9 cellular contexts compared by ENCODE assay signal in the genomic region with DNA sequence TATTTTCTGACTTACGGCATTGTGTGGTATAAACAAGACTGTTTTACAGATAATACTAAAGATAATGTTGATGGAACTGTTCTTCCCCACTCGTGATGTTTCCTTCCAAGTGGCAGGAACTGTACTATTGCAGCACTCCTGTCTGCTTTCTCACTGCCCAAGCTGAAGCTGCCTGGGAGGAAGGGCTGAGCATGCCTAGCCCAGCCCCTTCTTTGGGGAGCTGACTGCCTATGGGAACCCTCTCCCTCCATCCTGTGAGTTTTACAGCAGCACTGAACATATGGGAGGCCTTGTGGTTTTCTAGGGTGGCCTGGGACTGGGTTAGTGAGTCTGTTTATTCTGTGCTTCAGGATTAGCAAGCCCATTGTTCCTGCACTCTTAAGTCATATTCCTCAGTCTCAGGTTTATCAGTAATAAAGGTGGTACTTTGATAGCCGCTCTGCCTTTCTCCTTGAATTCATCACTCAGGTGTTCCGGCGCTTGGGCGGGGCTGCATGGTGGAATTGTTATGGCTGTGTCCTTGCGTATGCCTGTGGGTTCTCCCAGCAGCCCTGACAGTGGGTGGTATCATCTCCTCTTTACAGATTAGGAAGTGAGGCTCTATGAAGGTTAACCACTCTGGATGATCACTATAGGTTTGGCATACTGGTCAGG.
DNase-seq lines count a peak whose midpoint lies in the region; ATAC-seq and TF ChIP-seq lines count a peak whose summit lies in the region.
"Had no signal": no experiment of that assay in that cellular context is flagged by ENCODE, and none has a peak within 500 bp of the region (broad histone marks: within the 10 kb centered on the region; RNA-seq: fewer than 3 reads in every experiment).

No MANE protein-coding gene starts in this region.

- no peaks in the 10 kb centered on the region for H3K36me3 ChIP-seq in mesodermal cell (ENCODE audit: control insufficient read depth, insufficient read depth, low read length)

- peaks cover 14% of the 10 kb centered on the region for H3K4me1 ChIP-seq in mesodermal cell (ENCODE audit: control insufficient read depth, insufficient read depth, low read length, poor library complexity, severe bottlenecking)

- no peaks in the 10 kb centered on the region for H3K9me3 ChIP-seq in mesodermal cell (ENCODE audit: control insufficient read depth, low read length)

- DNase-seq in GM12865 (ENCODE audit: low read depth) = peak; percentile 10
- DNase-seq in NCI-H82 treated with DMSO at 0.1 percent for 48 hours (lab: John Stamatoyannopoulos, UW; ENCODE audit: unreplicated experiment) = peak; percentile 10
- DNase-seq in dermis blood vessel endothelial cell = peak; percentile 66
- no peak for DNase-seq in cortex of kidney (lab: John Stamatoyannopoulos, UW)
- no peak for DNase-seq in epidermal melanocyte (ENCODE audit: insufficient read length, low spot score)
- DNase-seq: natural killer cell had no signal

- no peak for TF ChIP-seq CTCF in GM12865 (IDR thresholded peaks at IDR 0.05; ENCODE audit: insufficient read depth, low read depth, low read length, missing control alignments)

- peak overlapping the region; percentile 61 for H3K27ac ChIP-seq in mesodermal cell (ENCODE audit: low read depth, low read length, severe bottlenecking)

- 74 to 100% methylated on average over 1 to 7 of the region's 7 CpGs for WGBS in mesodermal cell (ENCODE audit: insufficient coverage in 2 of 2), 2 experiments

- no peak overlapping the region; the same call in 1 of the 2 replicates for H3K4me3 ChIP-seq in GM12865 (ENCODE audit: low read depth, low read length)
- H3K4me3 ChIP-seq in mesodermal cell (ENCODE audit: extremely low read depth, insufficient read depth, low read length, poor library complexity, severe bottlenecking) = peak overlapping the region; percentile 22

- ATAC-seq in HG02759 (IDR thresholded peaks at IDR 0.05; ENCODE audit: unreplicated experiment) (no peak), HG02678 (IDR thresholded peaks at IDR 0.05; ENCODE audit: unreplicated experiment) (no peak)

Comparison
In these comparisons a context has a peak if more than half of its experiments do, and no peak if none do; other contexts are left out.
1. DNase-seq: peak in GM12865 (single experiment), NCI-H82 treated with DMSO at 0.1 percent for 48 hours (single experiment) and dermis blood vessel endothelial cell (single experiment); none in cortex of kidney (single experiment) and epidermal melanocyte (single experiment).